38 cellular contexts compared by ENCODE assay signal in the genomic region with DNA sequence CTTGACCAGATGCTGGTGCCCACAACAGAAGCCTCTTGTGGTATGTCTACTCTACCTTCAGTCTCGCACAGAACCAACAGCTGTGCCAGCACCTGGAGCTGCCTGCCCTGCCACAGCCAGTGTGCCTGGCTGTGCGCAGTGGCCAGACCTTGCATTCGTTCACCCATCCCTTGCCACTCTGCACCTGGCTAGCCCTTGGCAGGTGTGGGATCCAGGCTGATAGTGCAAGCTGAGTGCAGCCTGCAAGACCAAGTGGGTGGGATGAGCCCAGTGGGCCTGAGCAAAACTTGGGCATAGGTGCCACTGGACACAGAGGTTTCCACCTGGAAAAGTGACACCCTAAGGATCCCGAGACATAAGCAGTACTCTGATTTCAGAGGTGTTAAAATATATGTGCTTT.
"Had no signal": no experiment of that assay in that cellular context is flagged by ENCODE, and none has a peak within 500 bp of the region (broad histone marks: within the 10 kb centered on the region; RNA-seq: fewer than 3 reads in every experiment).

No MANE protein-coding gene starts in this region.

- H3K27me3 ChIP-seq: ascending aorta, cardiac muscle cell had no signal

- H3K4me3 Mint-ChIP-seq: activated B cell treated with CpG ODN at 0.5 μM for 24 hours; activated CD4-positive, alpha-beta memory T cell treated with anti-CD3 and anti-CD28 coated beads, Interleukin-2, amount 10 ng/mL, durations not matched to agents 7 days and 5 days; activated CD4-positive, alpha-beta T cell treated with anti-CD3 and anti-CD28 coated beads, Interleukin-2, amount 10 ng/mL, durations not matched to agents 24 days and 14 days; activated CD8-positive, alpha-beta memory T cell treated with anti-CD3 and anti-CD28 coated beads, Interleukin-2, amount 10 ng/mL, durations not matched to agents 7 days and 5 days; activated CD8-positive, alpha-beta T cell treated with anti-CD3 and anti-CD28 coated beads, Interleukin-2, amount 10 ng/mL, durations not matched to agents 7 days and 5 days; activated naive CD4-positive, alpha-beta T cell treated with anti-CD3 and anti-CD28 coated beads, Interleukin-2, amount 10 ng/mL, durations not matched to agents 7 days and 5 days; activated naive CD4-positive, alpha-beta T cell treated with anti-CD3 and anti-CD28 coated beads, Interleukin-2, amount 50 U/mL, for 24 hours; activated naive CD8-positive, alpha-beta T cell; activated naive CD8-positive, alpha-beta T cell treated with anti-CD3 and anti-CD28 coated beads, Interleukin-2, amount 10 ng/mL, durations not matched to agents 7 days and 5 days; activated naive CD8-positive, alpha-beta T cell treated with anti-CD3 and anti-CD28 coated beads, Interleukin-2, amount 50 U/mL, for 24 hours; activated T-cell treated with anti-CD3 and anti-CD28 coated beads, Interleukin-2, amount 50 U/mL, for 24 hours; brain; central memory CD8-positive, alpha-beta T cell; T-helper 1 cell treated with Interleukin-12 subunit alpha and Interleukin-12 subunit beta and Interleukin-4 antibody, amounts not matched to agents 30 μg/mL and 1 μg/mL, for 36 hours; T-helper 2 cell treated with Interferon-gamma antibody and Interleukin-4, amounts not matched to agents 5 μg/mL and 100 μg/mL, for 36 hours had no signal

- ATAC-seq: activated CD8-positive, alpha-beta memory T cell treated with anti-CD3 and anti-CD28 coated beads, Interleukin-2, amount 10 ng/mL, durations not matched to agents 7 days and 5 days; activated CD8-positive, alpha-beta T cell treated with anti-CD3 and anti-CD28 coated beads, Interleukin-2, amount 10 ng/mL, durations not matched to agents 7 days and 5 days; activated naive CD8-positive, alpha-beta T cell treated with anti-CD3 and anti-CD28 coated beads, Interleukin-2, amount 50 U/mL, for 24 hours had no signal

- H3K27me3 Mint-ChIP-seq: activated B cell treated with CpG ODN at 0.5 μM for 24 hours; activated CD4-positive, alpha-beta memory T cell treated with anti-CD3 and anti-CD28 coated beads, Interleukin-2, amount 10 ng/mL, durations not matched to agents 7 days and 5 days; activated CD8-positive, alpha-beta memory T cell treated with anti-CD3 and anti-CD28 coated beads, Interleukin-2, amount 10 ng/mL, durations not matched to agents 7 days and 5 days; activated naive CD8-positive, alpha-beta T cell; activated naive CD8-positive, alpha-beta T cell treated with anti-CD3 and anti-CD28 coated beads, Interleukin-2, amount 10 ng/mL, durations not matched to agents 7 days and 5 days; activated T-cell treated with anti-CD3 and anti-CD28 coated beads, Interleukin-2, amount 50 U/mL, for 24 hours; brain; central memory CD8-positive, alpha-beta T cell had no signal

- H3K4me3 ChIP-seq: ascending aorta, cardiac muscle cell had no signal

- FAIRE-seq: bronchial epithelial cell, TTC549 had no signal

- H3K4me1 ChIP-seq: ascending aorta had no signal

- H3K36me3 ChIP-seq: ascending aorta, cardiac muscle cell had no signal

- H3K9me3 ChIP-seq: ascending aorta had no signal

- H3K9me3 Mint-ChIP-seq: activated B cell treated with CpG ODN at 0.5 μM for 24 hours; central memory CD8-positive, alpha-beta T cell had no signal

- H3K27ac Mint-ChIP-seq: activated B cell treated with CpG ODN at 0.5 μM for 24 hours; activated CD4-positive, alpha-beta memory T cell treated with anti-CD3 and anti-CD28 coated beads, Interleukin-2, amount 10 ng/mL, durations not matched to agents 7 days and 5 days; activated CD4-positive, alpha-beta T cell treated with anti-CD3 and anti-CD28 coated beads, Interleukin-2, amount 10 ng/mL, durations not matched to agents 24 days and 14 days; activated CD8-positive, alpha-beta memory T cell treated with anti-CD3 and anti-CD28 coated beads, Interleukin-2, amount 10 ng/mL, durations not matched to agents 7 days and 5 days; activated CD8-positive, alpha-beta T cell treated with anti-CD3 and anti-CD28 coated beads, Interleukin-2, amount 10 ng/mL, durations not matched to agents 7 days and 5 days; activated naive CD4-positive, alpha-beta T cell treated with anti-CD3 and anti-CD28 coated beads, Interleukin-2, amount 10 ng/mL, durations not matched to agents 7 days and 5 days; activated naive CD4-positive, alpha-beta T cell treated with anti-CD3 and anti-CD28 coated beads, Interleukin-2, amount 50 U/mL, for 24 hours; activated naive CD8-positive, alpha-beta T cell; activated naive CD8-positive, alpha-beta T cell treated with anti-CD3 and anti-CD28 coated beads, Interleukin-2, amount 10 ng/mL, durations not matched to agents 7 days and 5 days; activated naive CD8-positive, alpha-beta T cell treated with anti-CD3 and anti-CD28 coated beads, Interleukin-2, amount 50 U/mL, for 24 hours; activated T-cell treated with anti-CD3 and anti-CD28 coated beads, Interleukin-2, amount 50 U/mL, for 24 hours; activated T-helper 2 cell treated with anti-CD3 and anti-CD28 coated beads, Interferon-gamma antibody, Interleukin-2, Interleukin-4, amounts not matched to agents 10 μg/mL and 5 μg/mL and 100 μg/mL, durations not matched to agents 14 hours and 24 hours and 36 hours; brain; T-helper 1 cell treated with Interleukin-12 subunit alpha and Interleukin-12 subunit beta and Interleukin-4 antibody, amounts not matched to agents 30 μg/mL and 1 μg/mL, for 36 hours; T-helper 2 cell treated with Interferon-gamma antibody and Interleukin-4, amounts not matched to agents 5 μg/mL and 100 μg/mL, for 36 hours had no signal

- H3K27ac ChIP-seq: ascending aorta, cardiac muscle cell, VCaP had no signal

- DNase-seq: activated B cell treated with CpG ODN at 0.5 μM for 24 hours; activated CD4-positive, alpha-beta memory T cell treated with anti-CD3 and anti-CD28 coated beads, Interleukin-2, amount 10 ng/mL, durations not matched to agents 7 days and 5 days; activated CD4-positive, alpha-beta T cell treated with anti-CD3 and anti-CD28 coated beads for 4 hours; activated CD4-positive, alpha-beta T cell treated with anti-CD3 and anti-CD28 coated beads, Interleukin-2, amount 10 ng/mL, durations not matched to agents 24 days and 14 days; activated CD4-positive, alpha-beta T cell treated with anti-CD3 and anti-CD28 coated beads, Interleukin-2, amount 50 U/mL, for 1 hour; activated CD4-positive, alpha-beta T cell treated with anti-CD3 and anti-CD28 coated beads, Interleukin-2, amount 50 U/mL, for 4 hours; activated CD4-positive, CD25-positive, alpha-beta regulatory T cell treated with anti-CD3 and anti-CD28 coated beads, Interleukin-2, amount 50 U/mL, for 72 hours; activated CD8-positive, alpha-beta memory T cell treated with anti-CD3 and anti-CD28 coated beads for 24 hours; activated CD8-positive, alpha-beta memory T cell treated with anti-CD3 and anti-CD28 coated beads, Interleukin-2, amount 10 ng/mL, durations not matched to agents 7 days and 5 days; activated CD8-positive, alpha-beta memory T cell treated with anti-CD3 and anti-CD28 coated beads, Interleukin-2, amount 50 U/mL, for 48 hours; activated CD8-positive, alpha-beta T cell treated with anti-CD3 and anti-CD28 coated beads, Interleukin-2, amount 10 ng/mL, durations not matched to agents 7 days and 5 days; activated effector memory CD4-positive, alpha-beta T cell treated with Interleukin-2 at 50 U/mL for 16 hours; activated gamma-delta T cell; activated naive CD4-positive, alpha-beta T cell treated with anti-CD3 and anti-CD28 coated beads, Interleukin-2, amount 10 ng/mL, durations not matched to agents 7 days and 5 days; activated naive CD4-positive, alpha-beta T cell treated with Interleukin-2 at 50 U/mL for 16 hours; activated naive CD8-positive, alpha-beta T cell treated with anti-CD3 and anti-CD28 coated beads, Interleukin-2, amount 10 ng/mL, durations not matched to agents 7 days and 5 days; activated naive CD8-positive, alpha-beta T cell treated with anti-CD3 and anti-CD28 coated beads, Interleukin-2, amount 50 U/mL, for 24 hours; activated T-cell treated with anti-CD3 and anti-CD28 coated beads, Interleukin-2, amount 50 U/mL, for 24 hours; activated T-cell treated with anti-CD3 and anti-CD28 coated beads, Interleukin-2, amount 50 U/mL, for 48 hours; amygdala; anterior cingulate cortex; caudate nucleus; cerebellar nuclear complex; T-helper 1 cell; T-helper 2 cell; T-helper 9 cell had no signal

- H3K36me3 Mint-ChIP-seq: activated naive CD4-positive, alpha-beta T cell treated with anti-CD3 and anti-CD28 coated beads, Interleukin-2, amount 10 ng/mL, durations not matched to agents 7 days and 5 days; brain had no signal

- H3K4me1 Mint-ChIP-seq: activated B cell treated with CpG ODN at 0.5 μM for 24 hours; activated naive CD4-positive, alpha-beta T cell treated with anti-CD3 and anti-CD28 coated beads, Interleukin-2, amount 50 U/mL, for 24 hours had no signal
